2 cellular contexts compared by ENCODE assay signal in genomic region chr15:65411470-65412071, GRCh38.
TF ChIP-seq lines count a peak whose summit lies in the region.

No MANE protein-coding gene starts in this region.

TF ChIP-seq in SK-N-SH treated with all-trans-retinoic acid at 6 μM for 48 hours, 23 proteins besides CTCF, POLR2A, EP300 and RAD21 (continued from another document):
- TF ChIP-seq CSRNP3 (CRISPR knock-in tag; IDR thresholded peaks at IDR 0.05), result no peak
- TF ChIP-seq RARB (CRISPR knock-in tag; IDR thresholded peaks at IDR 0.05), result no peak
- no peak for TF ChIP-seq OSR1 (CRISPR knock-in tag; IDR thresholded peaks at IDR 0.05)
- TF ChIP-seq ZNF8 (CRISPR knock-in tag; IDR thresholded peaks at IDR 0.05), result no peak
- TF ChIP-seq GLIS3 (CRISPR knock-in tag; IDR thresholded peaks at IDR 0.05), result no peak
- TF ChIP-seq POU6F1 (CRISPR knock-in tag; IDR thresholded peaks at IDR 0.05; ENCODE audit: borderline replicate concordance, low read depth), result no peak

TF ChIP-seq in SK-N-SH, 30 proteins besides CTCF, POLR2A, EP300 and RAD21 (continued from another document):
- TF ChIP-seq, protein P1, sequence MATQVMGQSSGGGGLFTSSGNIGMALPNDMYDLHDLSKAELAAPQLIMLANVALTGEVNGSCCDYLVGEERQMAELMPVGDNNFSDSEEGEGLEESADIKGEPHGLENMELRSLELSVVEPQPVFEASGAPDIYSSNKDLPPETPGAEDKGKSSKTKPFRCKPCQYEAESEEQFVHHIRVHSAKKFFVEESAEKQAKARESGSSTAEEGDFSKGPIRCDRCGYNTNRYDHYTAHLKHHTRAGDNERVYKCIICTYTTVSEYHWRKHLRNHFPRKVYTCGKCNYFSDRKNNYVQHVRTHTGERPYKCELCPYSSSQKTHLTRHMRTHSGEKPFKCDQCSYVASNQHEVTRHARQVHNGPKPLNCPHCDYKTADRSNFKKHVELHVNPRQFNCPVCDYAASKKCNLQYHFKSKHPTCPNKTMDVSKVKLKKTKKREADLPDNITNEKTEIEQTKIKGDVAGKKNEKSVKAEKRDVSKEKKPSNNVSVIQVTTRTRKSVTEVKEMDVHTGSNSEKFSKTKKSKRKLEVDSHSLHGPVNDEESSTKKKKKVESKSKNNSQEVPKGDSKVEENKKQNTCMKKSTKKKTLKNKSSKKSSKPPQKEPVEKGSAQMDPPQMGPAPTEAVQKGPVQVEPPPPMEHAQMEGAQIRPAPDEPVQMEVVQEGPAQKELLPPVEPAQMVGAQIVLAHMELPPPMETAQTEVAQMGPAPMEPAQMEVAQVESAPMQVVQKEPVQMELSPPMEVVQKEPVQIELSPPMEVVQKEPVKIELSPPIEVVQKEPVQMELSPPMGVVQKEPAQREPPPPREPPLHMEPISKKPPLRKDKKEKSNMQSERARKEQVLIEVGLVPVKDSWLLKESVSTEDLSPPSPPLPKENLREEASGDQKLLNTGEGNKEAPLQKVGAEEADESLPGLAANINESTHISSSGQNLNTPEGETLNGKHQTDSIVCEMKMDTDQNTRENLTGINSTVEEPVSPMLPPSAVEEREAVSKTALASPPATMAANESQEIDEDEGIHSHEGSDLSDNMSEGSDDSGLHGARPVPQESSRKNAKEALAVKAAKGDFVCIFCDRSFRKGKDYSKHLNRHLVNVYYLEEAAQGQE (IDR thresholded peaks at IDR 0.05; ENCODE audit: low read depth, low read length), result no peak
- no peak for TF ChIP-seq SIN3A (IDR thresholded peaks at IDR 0.05; ENCODE audit: borderline replicate concordance, low read depth, low read length)
